In the genomic region with DNA sequence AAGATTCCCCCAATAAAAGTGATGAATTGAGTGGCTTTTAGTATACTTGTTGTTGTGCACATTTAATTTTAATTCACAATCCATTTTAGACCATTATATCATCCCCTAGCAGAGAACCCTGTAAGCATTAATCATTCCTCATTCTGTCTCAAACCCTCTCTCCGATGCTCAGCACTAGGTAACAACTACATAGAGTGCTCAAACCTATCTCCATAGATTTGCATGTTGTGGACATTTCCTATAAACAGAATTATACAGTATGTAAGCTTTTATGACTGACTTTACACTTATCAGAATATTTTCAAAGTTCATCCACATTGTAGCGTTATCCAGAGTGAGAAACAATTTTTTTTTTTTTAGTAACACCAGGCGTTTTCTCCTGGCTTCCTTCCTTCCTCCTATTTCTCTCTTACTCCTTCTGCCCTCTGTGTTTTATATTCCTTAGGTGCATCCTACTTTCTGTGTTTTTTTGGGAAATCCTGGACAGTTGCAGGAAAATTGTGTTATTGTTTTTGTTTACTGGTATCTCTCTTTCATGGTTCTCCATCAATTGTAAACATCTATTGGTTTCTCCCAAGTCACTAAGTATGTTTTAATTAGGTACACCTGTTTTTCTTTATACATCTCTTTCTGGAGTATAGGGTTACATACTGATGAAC, we compare ENCODE assay signal across 1 cellular context.
TF ChIP-seq lines count a peak whose summit lies in the region.

No MANE protein-coding gene starts in this region.

TF ChIP-seq in K562, 482 proteins besides CTCF, POLR2A, EP300 and RAD21 (continued from another document):
- TF ChIP-seq, protein P1, sequence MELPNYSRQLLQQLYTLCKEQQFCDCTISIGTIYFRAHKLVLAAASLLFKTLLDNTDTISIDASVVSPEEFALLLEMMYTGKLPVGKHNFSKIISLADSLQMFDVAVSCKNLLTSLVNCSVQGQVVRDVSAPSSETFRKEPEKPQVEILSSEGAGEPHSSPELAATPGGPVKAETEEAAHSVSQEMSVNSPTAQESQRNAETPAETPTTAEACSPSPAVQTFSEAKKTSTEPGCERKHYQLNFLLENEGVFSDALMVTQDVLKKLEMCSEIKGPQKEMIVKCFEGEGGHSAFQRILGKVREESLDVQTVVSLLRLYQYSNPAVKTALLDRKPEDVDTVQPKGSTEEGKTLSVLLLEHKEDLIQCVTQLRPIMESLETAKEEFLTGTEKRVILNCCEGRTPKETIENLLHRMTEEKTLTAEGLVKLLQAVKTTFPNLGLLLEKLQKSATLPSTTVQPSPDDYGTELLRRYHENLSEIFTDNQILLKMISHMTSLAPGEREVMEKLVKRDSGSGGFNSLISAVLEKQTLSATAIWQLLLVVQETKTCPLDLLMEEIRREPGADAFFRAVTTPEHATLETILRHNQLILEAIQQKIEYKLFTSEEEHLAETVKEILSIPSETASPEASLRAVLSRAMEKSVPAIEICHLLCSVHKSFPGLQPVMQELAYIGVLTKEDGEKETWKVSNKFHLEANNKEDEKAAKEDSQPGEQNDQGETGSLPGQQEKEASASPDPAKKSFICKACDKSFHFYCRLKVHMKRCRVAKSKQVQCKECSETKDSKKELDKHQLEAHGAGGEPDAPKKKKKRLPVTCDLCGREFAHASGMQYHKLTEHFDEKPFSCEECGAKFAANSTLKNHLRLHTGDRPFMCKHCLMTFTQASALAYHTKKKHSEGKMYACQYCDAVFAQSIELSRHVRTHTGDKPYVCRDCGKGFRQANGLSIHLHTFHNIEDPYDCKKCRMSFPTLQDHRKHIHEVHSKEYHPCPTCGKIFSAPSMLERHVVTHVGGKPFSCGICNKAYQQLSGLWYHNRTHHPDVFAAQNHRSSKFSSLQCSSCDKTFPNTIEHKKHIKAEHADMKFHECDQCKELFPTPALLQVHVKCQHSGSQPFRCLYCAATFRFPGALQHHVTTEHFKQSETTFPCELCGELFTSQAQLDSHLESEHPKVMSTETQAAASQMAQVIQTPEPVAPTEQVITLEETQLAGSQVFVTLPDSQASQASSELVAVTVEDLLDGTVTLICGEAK (IDR thresholded peaks at IDR 0.05), result no peak
- TF ChIP-seq, protein P1 (CRISPR knock-in tag; IDR thresholded peaks at IDR 0.05), result no peak
- TF ChIP-seq POLR2B (IDR thresholded peaks at IDR 0.05; ENCODE audit: low read depth, partially characterized antibody) (no peak), CHCHD3 (CRISPR knock-in tag; IDR thresholded peaks at IDR 0.05) (0 out of 2 replicates have a peak, but pooled peaks have one; percentile 49), ZNF12 (CRISPR knock-in tag; IDR thresholded peaks at IDR 0.05) (no peak), SOX6 (IDR thresholded peaks at IDR 0.05) (peak; percentile 13; the same call in 1 of the 2 replicates), TCF3 (CRISPR knock-in tag; IDR thresholded peaks at IDR 0.05) (no peak), CREM (IDR thresholded peaks at IDR 0.05; ENCODE audit: low read depth) (no peak), FOS (IDR thresholded peaks at IDR 0.05; ENCODE audit: extremely low read depth, insufficient read length) (no peak), U2AF2 (optimal IDR thresholded peaks at IDR 0.05; ENCODE audit: low read depth, low read length) (peak; percentile 81), HOXB6 (CRISPR knock-in tag; IDR thresholded peaks at IDR 0.05; ENCODE audit: borderline replicate concordance) (0 out of 2 replicates have a peak, but pooled peaks have one; percentile 15), SMARCB1 (IDR thresholded peaks at IDR 0.05; ENCODE audit: insufficient read length, low read depth) (no peak), BRCA1 (IDR thresholded peaks at IDR 0.05) (no peak), BRCA1 (CRISPR knock-in tag; IDR thresholded peaks at IDR 0.05) (no peak), ILF3 (IDR thresholded peaks at IDR 0.05; ENCODE audit: borderline replicate concordance) (no peak), ZC3H11A (IDR thresholded peaks at IDR 0.05; ENCODE audit: low read depth, low read length) (no peak), XRCC4 (IDR thresholded peaks at IDR 0.05; ENCODE audit: extremely low read depth, insufficient read depth, insufficient read length) (no peak)
- TF ChIP-seq, protein P2, sequence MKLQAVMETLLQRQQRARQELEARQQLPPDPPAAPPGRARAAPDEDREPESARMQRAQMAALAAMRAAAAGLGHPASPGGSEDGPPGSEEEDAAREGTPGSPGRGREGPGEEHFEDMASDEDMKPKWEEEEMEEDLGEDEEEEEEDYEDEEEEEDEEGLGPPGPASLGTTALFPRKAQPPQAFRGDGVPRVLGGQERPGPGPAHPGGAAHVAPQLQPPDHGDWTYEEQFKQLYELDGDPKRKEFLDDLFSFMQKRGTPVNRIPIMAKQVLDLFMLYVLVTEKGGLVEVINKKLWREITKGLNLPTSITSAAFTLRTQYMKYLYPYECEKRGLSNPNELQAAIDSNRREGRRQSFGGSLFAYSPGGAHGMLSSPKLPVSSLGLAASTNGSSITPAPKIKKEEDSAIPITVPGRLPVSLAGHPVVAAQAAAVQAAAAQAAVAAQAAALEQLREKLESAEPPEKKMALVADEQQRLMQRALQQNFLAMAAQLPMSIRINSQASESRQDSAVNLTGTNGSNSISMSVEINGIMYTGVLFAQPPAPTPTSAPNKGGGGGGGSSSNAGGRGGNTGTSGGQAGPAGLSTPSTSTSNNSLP (IDR thresholded peaks at IDR 0.05; ENCODE audit: borderline replicate concordance, low read depth, low read length), result peak; percentile 67; the same call in 1 of the 2 replicates
- TF ChIP-seq, protein P3, sequence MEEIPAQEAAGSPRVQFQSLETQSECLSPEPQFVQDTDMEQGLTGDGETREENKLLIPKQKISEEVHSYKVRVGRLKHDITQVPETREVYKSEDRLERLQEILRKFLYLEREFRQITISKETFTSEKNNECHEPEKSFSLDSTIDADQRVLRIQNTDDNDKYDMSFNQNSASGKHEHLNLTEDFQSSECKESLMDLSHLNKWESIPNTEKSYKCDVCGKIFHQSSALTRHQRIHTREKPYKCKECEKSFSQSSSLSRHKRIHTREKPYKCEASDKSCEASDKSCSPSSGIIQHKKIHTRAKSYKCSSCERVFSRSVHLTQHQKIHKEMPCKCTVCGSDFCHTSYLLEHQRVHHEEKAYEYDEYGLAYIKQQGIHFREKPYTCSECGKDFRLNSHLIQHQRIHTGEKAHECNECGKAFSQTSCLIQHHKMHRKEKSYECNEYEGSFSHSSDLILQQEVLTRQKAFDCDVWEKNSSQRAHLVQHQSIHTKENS (CRISPR knock-in tag; IDR thresholded peaks at IDR 0.05), result no peak
- TF ChIP-seq, protein P4, sequence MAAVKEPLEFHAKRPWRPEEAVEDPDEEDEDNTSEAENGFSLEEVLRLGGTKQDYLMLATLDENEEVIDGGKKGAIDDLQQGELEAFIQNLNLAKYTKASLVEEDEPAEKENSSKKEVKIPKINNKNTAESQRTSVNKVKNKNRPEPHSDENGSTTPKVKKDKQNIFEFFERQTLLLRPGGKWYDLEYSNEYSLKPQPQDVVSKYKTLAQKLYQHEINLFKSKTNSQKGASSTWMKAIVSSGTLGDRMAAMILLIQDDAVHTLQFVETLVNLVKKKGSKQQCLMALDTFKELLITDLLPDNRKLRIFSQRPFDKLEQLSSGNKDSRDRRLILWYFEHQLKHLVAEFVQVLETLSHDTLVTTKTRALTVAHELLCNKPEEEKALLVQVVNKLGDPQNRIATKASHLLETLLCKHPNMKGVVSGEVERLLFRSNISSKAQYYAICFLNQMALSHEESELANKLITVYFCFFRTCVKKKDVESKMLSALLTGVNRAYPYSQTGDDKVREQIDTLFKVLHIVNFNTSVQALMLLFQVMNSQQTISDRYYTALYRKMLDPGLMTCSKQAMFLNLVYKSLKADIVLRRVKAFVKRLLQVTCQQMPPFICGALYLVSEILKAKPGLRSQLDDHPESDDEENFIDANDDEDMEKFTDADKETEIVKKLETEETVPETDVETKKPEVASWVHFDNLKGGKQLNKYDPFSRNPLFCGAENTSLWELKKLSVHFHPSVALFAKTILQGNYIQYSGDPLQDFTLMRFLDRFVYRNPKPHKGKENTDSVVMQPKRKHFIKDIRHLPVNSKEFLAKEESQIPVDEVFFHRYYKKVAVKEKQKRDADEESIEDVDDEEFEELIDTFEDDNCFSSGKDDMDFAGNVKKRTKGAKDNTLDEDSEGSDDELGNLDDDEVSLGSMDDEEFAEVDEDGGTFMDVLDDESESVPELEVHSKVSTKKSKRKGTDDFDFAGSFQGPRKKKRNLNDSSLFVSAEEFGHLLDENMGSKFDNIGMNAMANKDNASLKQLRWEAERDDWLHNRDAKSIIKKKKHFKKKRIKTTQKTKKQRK (IDR thresholded peaks at IDR 0.05; ENCODE audit: borderline replicate concordance, low read depth, low read length), result peak; percentile 6; the same call in 1 of the 2 replicates
